Comparison of ENCODE assay signal across 37 cellular contexts in genomic region chrX:77979870-77980269, GRCh38. TPM values are rescaled to one million over a fixed set of nuclear protein-coding genes. Genes with fewer than 3 reads are reported as not detected.
"Had no signal": no experiment of that assay in that cellular context is flagged by ENCODE, and none has a peak within 500 bp of the region (broad histone marks: within the 10 kb centered on the region; RNA-seq: fewer than 3 reads in every experiment).

No MANE protein-coding gene starts in this region.

- H3K36me3 ChIP-seq: left lung, lower lobe of right lung, neural progenitor cell, neutrophil, right atrium auricular region, right lobe of liver, stomach, thyroid gland, transverse colon, upper lobe of left lung, vagina had no signal

- H3K27me3 ChIP-seq: neural progenitor cell, neutrophil, right atrium auricular region, right lobe of liver, stomach, testis, thyroid gland, transverse colon, upper lobe of left lung, vagina had no signal

- H3K9me3 ChIP-seq: left lung, lower lobe of right lung, neutrophil, right atrium auricular region, right lobe of liver, stomach, testis, thyroid gland, transverse colon, upper lobe of left lung, vagina had no signal

- H3K9ac ChIP-seq: neural progenitor cell had no signal

- DNase-seq: hypothalamus; immature natural killer cell; islet precursor cell; kidney glomerular epithelial cell; left cardiac atrium; left lung; lower lobe of right lung; mammary epithelial cell; mesenchymal stem cell; naive B cell; natural killer cell; nephron progenitor cell; occipital lobe; right lobe of liver; stimulated activated CD4-positive, alpha-beta T cell treated with anti-CD3 and anti-CD28 coated beads, Interleukin-12 subunit alpha, Interleukin-12 subunit beta, amount 100 ng/mL, for 4 hours; stimulated activated CD4-positive, alpha-beta T cell treated with anti-CD3 and anti-CD28 coated beads, Interleukin-15, amount 100 ng/mL, for 24 hours; stimulated activated CD4-positive, alpha-beta T cell treated with anti-CD3 and anti-CD28 coated beads, Interleukin-2, amount 100 ng/mL, for 24 hours; stimulated activated CD4-positive, alpha-beta T cell treated with anti-CD3 and anti-CD28 coated beads, Interleukin-4, amount 100 ng/mL, for 1 hour; stimulated activated naive B cell treated with anti-CD40 and anti-IgM and Interleukin-4, amounts not matched to agents 10 μg/mL and 1 μg/mL and 100 μg/mL, for 72 hours; stimulated activated naive CD8-positive, alpha-beta T cell treated with anti-CD3 and anti-CD28 coated beads, Interleukin-15, Interleukin-2, amounts not matched to agents 100 U/mL and 50 U/mL, for 24 hours; stomach; testis; thyroid gland; transverse colon; upper lobe of left lung had no signal

- H3K4me1 ChIP-seq: left lung, lower lobe of right lung, neural progenitor cell, right atrium auricular region, right lobe of liver, stomach, testis, thyroid gland, transverse colon, upper lobe of left lung, vagina had no signal

- H3K4me3 ChIP-seq: left lung, lower lobe of right lung, neural progenitor cell, right atrium auricular region, right lobe of liver, stomach, testis, thyroid gland, transverse colon, upper lobe of left lung, vagina had no signal

- H3K27ac ChIP-seq: left lung, lower lobe of right lung, neural progenitor cell, neutrophil, right atrium auricular region, right lobe of liver, stomach, testis, thyroid gland, transverse colon, upper lobe of left lung, vagina had no signal

RNA-seq across cellular contexts. Expression of gene PGAM4, which starts 10.4 kb away (rescaled TPM):
- total RNA-seq: left lung, liver, lower lobe of right lung, mammary epithelial cell, mononuclear cell, natural killer cell, occipital lobe, osteocyte, progenitor cell of endocrine pancreas, pulmonary artery endothelial cell, renal cortical epithelial cell, right atrium auricular region, right lobe of liver, skeletal muscle tissue, stomach, thyroid gland, transverse colon, urinary bladder, vagina had no signal
- polyA plus RNA-seq: liver, stomach had no signal
